Comparison of ENCODE assay signal across 2 cellular contexts in genomic region chrX:46574941-46575381, GRCh38.
TF ChIP-seq lines count a peak whose summit lies in the region.

No MANE protein-coding gene starts in this region.

TF ChIP-seq in GM23338, 12 proteins besides CTCF, POLR2A, EP300 and RAD21:
- TF ChIP-seq NANOG (IDR thresholded peaks at IDR 0.05; ENCODE audit: borderline replicate concordance) (no peak), ZNF462 (CRISPR knock-in tag; IDR thresholded peaks at IDR 0.05) (no peak), EZH2phosphoT487 (IDR thresholded peaks at IDR 0.05; ENCODE audit: unreplicated experiment) (no peak), ETS1 (IDR thresholded peaks at IDR 0.05) (no peak), POLR2AphosphoS5 (IDR thresholded peaks at IDR 0.05; ENCODE audit: low read depth) (no peak), REST (IDR thresholded peaks at IDR 0.05; ENCODE audit: unreplicated experiment) (no peak), STAT1 (IDR thresholded peaks at IDR 0.05; ENCODE audit: unreplicated experiment) (no peak), CREB1 (CRISPR knock-in tag; IDR thresholded peaks at IDR 0.05; ENCODE audit: low read depth) (no peak), ZNF331 (CRISPR knock-in tag; IDR thresholded peaks at IDR 0.05; ENCODE audit: low read depth) (no peak), EZH2 (IDR thresholded peaks at IDR 0.05; ENCODE audit: low read depth, unreplicated experiment) (no peak), ZNF114 (CRISPR knock-in tag; IDR thresholded peaks at IDR 0.05) (no peak), JUNB (IDR thresholded peaks at IDR 0.05; ENCODE audit: unreplicated experiment) (no peak)

TF ChIP-seq in GM12878, 131 proteins besides CTCF, POLR2A, EP300 and RAD21:
- TF ChIP-seq GATAD2B (conservative IDR thresholded peaks at IDR 0.05; ENCODE audit: low read depth) (no peak), NFXL1 (IDR thresholded peaks at IDR 0.05; ENCODE audit: borderline replicate concordance) (no peak), HDAC6 (IDR thresholded peaks at IDR 0.05; ENCODE audit: unreplicated experiment) (peak; percentile 81), ZNF687 (IDR thresholded peaks at IDR 0.05) (peak; percentile 78), FOXK2 (IDR thresholded peaks at IDR 0.05) (no peak), TCF7 (IDR thresholded peaks at IDR 0.05; ENCODE audit: borderline replicate concordance) (no peak), BCL11A (IDR thresholded peaks at IDR 0.05; ENCODE audit: low read depth, low read length) (no peak), HCFC1 (IDR thresholded peaks at IDR 0.05; ENCODE audit: low read length) (no peak), GABPA (IDR thresholded peaks at IDR 0.05; ENCODE audit: low read depth) (no peak), SRF (IDR thresholded peaks at IDR 0.05; ENCODE audit: low read depth in 2 of 2, low read length in 2 of 2) (0 out of 4 replicates have a peak, but pooled peaks of 1 of the 2 experiments have one; percentile 2), KDM1A (IDR thresholded peaks at IDR 0.05; ENCODE audit: borderline replicate concordance) (no peak), LARP7 (IDR thresholded peaks at IDR 0.05) (peak; percentile 43), TCF12 (IDR thresholded peaks at IDR 0.05; ENCODE audit: low read depth, low read length) (0 out of 2 replicates have a peak, but pooled peaks have one; percentile 13), HSF1 (IDR thresholded peaks at IDR 0.05; ENCODE audit: low read depth, low read length) (no peak), SREBF2 (IDR thresholded peaks at IDR 0.05; ENCODE audit: low read length) (no peak), BHLHE40 (IDR thresholded peaks at IDR 0.05; ENCODE audit: borderline replicate concordance in 1 of 2, low read depth in 2 of 2, low read length in 1 of 2) (peak in 1 of 2 experiments; percentile 22; a peak in 1 of 4 replicates), IKZF1 (conservative IDR thresholded peaks at IDR 0.05) (peak; percentile 9; the same call in 1 of the 2 replicates), ATF2 (IDR thresholded peaks at IDR 0.05; ENCODE audit: low read length) (no peak), BCL3 (IDR thresholded peaks at IDR 0.05; ENCODE audit: borderline replicate concordance, insufficient read depth, low read depth, low read length, poor library complexity, severe bottlenecking) (no peak), ZBED1 (IDR thresholded peaks at IDR 0.05; ENCODE audit: borderline replicate concordance) (no peak), ZBTB33 (IDR thresholded peaks at IDR 0.05) (no peak)
